In the genomic region with DNA sequence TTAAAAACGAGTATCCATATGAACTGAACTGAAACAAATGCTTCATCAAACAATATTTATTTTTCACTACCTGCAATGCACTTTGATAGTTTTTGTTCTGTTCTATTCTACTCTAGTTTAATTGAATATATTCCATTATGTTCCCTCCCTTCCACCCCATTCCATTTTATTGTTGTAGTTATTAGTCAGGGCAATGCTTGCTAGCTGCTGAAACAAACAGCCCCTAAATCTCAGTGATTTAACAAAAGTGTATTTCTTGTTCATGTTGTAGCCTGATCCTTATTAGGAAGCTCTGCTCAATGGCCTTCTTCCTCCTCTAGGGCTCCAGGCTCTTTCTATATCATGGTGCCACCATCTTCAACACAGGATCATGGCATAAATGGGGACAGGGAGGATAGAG, we compare ENCODE assay signal across 8 cellular contexts.
"Had no signal": no experiment of that assay in that cellular context is flagged by ENCODE, and none has a peak within 500 bp of the region (broad histone marks: within the 10 kb centered on the region; RNA-seq: fewer than 3 reads in every experiment).

No MANE protein-coding gene starts in this region.

- FAIRE-seq: G401.6, GM12878, GM12891, GM12892, GM18507, GM19239 had no signal

- ATAC-seq: GM12878 had no signal

- H3K4me3 ChIP-seq: GM12878 had no signal

- DNase-seq: GDM1, GF-D8 had no signal
